Comparison of ENCODE assay signal across 9 cellular contexts in the genomic region with DNA sequence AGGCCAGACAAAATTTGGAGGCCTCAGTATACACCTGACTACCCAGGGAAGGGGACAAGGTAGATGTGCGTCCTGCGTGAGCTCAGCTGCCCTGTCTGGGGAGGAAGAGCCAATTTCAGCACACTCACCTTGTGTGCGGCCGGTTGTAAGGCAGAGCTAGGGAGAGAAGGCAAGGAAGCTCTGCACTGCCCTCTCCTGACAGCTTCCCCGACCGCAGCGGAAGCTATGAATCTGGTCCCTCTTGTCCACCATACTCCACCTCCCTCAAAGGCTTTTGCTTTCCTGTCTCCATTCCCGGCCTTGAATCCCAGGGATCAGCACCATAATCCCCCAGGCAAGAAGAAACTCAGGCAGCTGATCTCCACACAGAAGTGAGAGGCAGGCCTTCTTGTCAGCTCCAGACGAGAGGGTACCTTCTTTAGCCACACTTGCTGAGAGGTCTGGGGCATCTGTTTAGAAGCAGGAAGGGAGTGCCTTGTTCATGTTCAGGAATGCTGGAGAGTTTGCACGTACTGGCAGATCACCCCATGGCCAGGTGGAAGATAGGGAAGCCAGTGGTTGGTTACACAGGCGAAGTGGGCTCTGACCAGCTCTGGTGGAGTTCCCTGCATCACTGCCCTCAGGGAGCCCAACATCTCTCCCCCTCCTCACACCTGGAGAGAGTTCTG.
A peak's percentile ranks its signal among the peaks of the same experiment; 100 is the strongest.
DNase-seq lines count a peak whose midpoint lies in the region; ATAC-seq and TF ChIP-seq lines count a peak whose summit lies in the region.
"Had no signal": no experiment of that assay in that cellular context is flagged by ENCODE, and none has a peak within 500 bp of the region (broad histone marks: within the 10 kb centered on the region; RNA-seq: fewer than 3 reads in every experiment).

No MANE protein-coding gene starts in this region.

- TF ChIP-seq CTCF in MM.1S (IDR thresholded peaks at IDR 0.05; ENCODE audit: low read length) (peak; percentile 56), right atrium auricular region (IDR thresholded peaks at IDR 0.05) (peak; percentile 33 to 74)

- H3K9ac ChIP-seq in MM.1S (ENCODE audit: low read length), result no peak overlapping the region

- H3F3A ChIP-seq in MM.1S (ENCODE audit: insufficient read depth, low read length), result no peaks in the 10 kb centered on the region

- H3K27me3 ChIP-seq in MM.1S (replicated peaks; ENCODE audit: insufficient read depth, low read length) (no peaks in the 10 kb centered on the region), right atrium auricular region (no peaks in the 10 kb centered on the region)

- no peaks in the 10 kb centered on the region for H3K36me3 ChIP-seq in MM.1S (replicated peaks; ENCODE audit: insufficient read depth, low read length)
- H3K36me3 ChIP-seq in right atrium auricular region, result no peaks in the 10 kb centered on the region

- peaks cover 6% of the 10 kb centered on the region; the same call in 1 of the 2 replicates for H3K4me1 ChIP-seq in MM.1S (ENCODE audit: low read length)
- H3K4me1 ChIP-seq in right atrium auricular region, result peaks cover 0 to 15% of the 10 kb centered on the region in 2 donors

- peak; percentile 7 for DNase-seq in DMS114 treated with DMSO at 0.1 percent for 48 hours (lab: John Stamatoyannopoulos, UW; ENCODE audit: unreplicated experiment)
- peak; percentile 48 for DNase-seq in MM.1S
- DNase-seq in amygdala (lab: John Stamatoyannopoulos, UW), result peak in 44 of 56 donors; percentile 15 to 72 (median 40)
- DNase-seq in right atrium auricular region (ENCODE audit: low spot score), result no peak
- peak; percentile 74 for DNase-seq in retina
- DNase-seq in NCI-H1694 (lab: John Stamatoyannopoulos, UW), result no peak
- DNase-seq: T-cell had no signal

- no peaks in the 10 kb centered on the region for H3K79me2 ChIP-seq in MM.1S (ENCODE audit: low read length)

- no peaks in the 10 kb centered on the region for H3K9me3 ChIP-seq in MM.1S (replicated peaks; ENCODE audit: insufficient read depth, low read length)
- no peaks in the 10 kb centered on the region for H3K9me3 ChIP-seq in right atrium auricular region

- H3K4me3 ChIP-seq in MM.1S (ENCODE audit: low read length) (no peak overlapping the region), right atrium auricular region (no peak overlapping the region)

- H3K4me2 ChIP-seq in MM.1S (ENCODE audit: low read depth, low read length), result no peak overlapping the region

- no peaks in the 10 kb centered on the region for H3K9me2 ChIP-seq in MM.1S (replicated peaks; ENCODE audit: insufficient read depth, low read length)

- H2AFZ ChIP-seq in MM.1S (ENCODE audit: low read length), result peak overlapping the region; percentile 65

- ATAC-seq in GM19452 (IDR thresholded peaks at IDR 0.05; ENCODE audit: unreplicated experiment), result peak; percentile 59
- no peak for ATAC-seq in HG02610 (IDR thresholded peaks at IDR 0.05; ENCODE audit: unreplicated experiment)

- H3K27ac ChIP-seq in MM.1S (ENCODE audit: low read length) (no peak overlapping the region), right atrium auricular region (no peak overlapping the region)

- H4K20me1 ChIP-seq in MM.1S (ENCODE audit: insufficient read depth, low read length), result no peaks in the 10 kb centered on the region

Comparison
In these comparisons a context has a peak if more than half of its experiments do, and no peak if none do; other contexts are left out.
1. DNase-seq: peak in DMS114 treated with DMSO at 0.1 percent for 48 hours (single experiment), MM.1S (single experiment), amygdala (44 of 56) and retina (single experiment); none in right atrium auricular region (single experiment) and NCI-H1694 (single experiment).